ENCODE assay signal across 9 cellular contexts in genomic region chr2:18559531-18559930, GRCh38. TPM values are rescaled to one million over a fixed set of nuclear protein-coding genes. Genes with fewer than 3 reads are reported as not detected.
A peak's percentile ranks its signal among the peaks of the same experiment; 100 is the strongest.
DNase-seq lines count a peak whose midpoint lies in the region; ATAC-seq and TF ChIP-seq lines count a peak whose summit lies in the region.
"Had no signal": no experiment of that assay in that cellular context is flagged by ENCODE, and none has a peak within 500 bp of the region (broad histone marks: within the 10 kb centered on the region; RNA-seq: fewer than 3 reads in every experiment).

No MANE protein-coding gene starts in this region.

- H3K9me3 ChIP-seq in CD4-positive, alpha-beta T cell (ENCODE audit: control insufficient read depth, low read length): peaks cover 11% of the 10 kb centered on the region
- H3K9me3 ChIP-seq in body of pancreas (no peaks in the 10 kb centered on the region), lung (ENCODE audit: control insufficient read depth in 2 of 2, insufficient read depth in 1 of 2, low read length in 1 of 2) (no peaks in the 10 kb centered on the region), uterus (no peaks in the 10 kb centered on the region)

- H3K4me3 Mint-ChIP-seq in CD4-positive, alpha-beta T cell: peak overlapping the region; percentile 97

- in situ Hi-C loops in ACHN (cut with HindIII; ENCODE audit: low pct_ligation_motif_present, low pct_unique_long_range_greater_than_20kb, low sequenced_read_pairs): no loop called here

- peak overlapping the region; percentile 88 for H3K27ac ChIP-seq in CD4-positive, alpha-beta T cell (ENCODE audit: low read depth, low read length)
- H3K27ac ChIP-seq in body of pancreas (peak overlapping the region; percentile 84 to 97 (median 96)), lung (ENCODE audit: low read depth in 1 of 2, low read length in 1 of 2) (peak overlapping the region; percentile 99), uterus (peak overlapping the region; percentile 89 to 98)

- no peak for ATAC-seq in CD4-positive, alpha-beta T cell (ENCODE audit: poor library complexity)
- ATAC-seq in HG03342 (IDR thresholded peaks at IDR 0.05; ENCODE audit: unreplicated experiment) (peak; percentile 3), body of pancreas (no peak), lung (ENCODE audit: insufficient read depth, low FRiP score) (no peak), left lobe of liver (no peak)

- H3K4me1 ChIP-seq in body of pancreas: peaks cover 28% of the 10 kb centered on the region
- H3K4me1 ChIP-seq in lung (ENCODE audit: control insufficient read depth in 2 of 2, insufficient read depth in 2 of 2, low read length in 2 of 2): peaks cover 0 to 32% of the 10 kb centered on the region in 2 donors
- peaks cover 0 to 10% of the 10 kb centered on the region in 2 donors for H3K4me1 ChIP-seq in uterus

- H3K27me3 Mint-ChIP-seq in CD4-positive, alpha-beta T cell: no peaks in the 10 kb centered on the region

- no peak for TF ChIP-seq CTCF in CD4-positive, alpha-beta T cell (IDR thresholded peaks at IDR 0.05)
- TF ChIP-seq CTCF in body of pancreas (IDR thresholded peaks at IDR 0.05) (no peak), lung (IDR thresholded peaks at IDR 0.05; ENCODE audit: control extremely low read depth, extremely low read depth) (no peak), uterus (IDR thresholded peaks at IDR 0.05) (no peak)

- intact Hi-C loops in CD4-positive, alpha-beta T cell (cut with DNase I, micrococcal nuclease): loop anchor here in 1 of 2 experiments (10.0 kb wide), 1 partner anchor 1795 kb away; the partner anchor contains the start of gene PUM2
- intact Hi-C loops in body of pancreas (cut with DNase I) (no loop called here), uterus (cut with DNase I; ENCODE audit: low total_unique reads) (no loop called here)

- WGBS in body of pancreas, 2 donors: 1 to 4% methylated on average over 8 of the region's 8 CpGs
- WGBS in lung, 2 donors: 1 to 2% methylated on average over 8 of the region's 8 CpGs

- H3K27ac Mint-ChIP-seq in CD4-positive, alpha-beta T cell: peak overlapping the region; percentile 93

- H3K27me3 ChIP-seq in CD4-positive, alpha-beta T cell (ENCODE audit: control insufficient read depth, insufficient read depth, low read length): no peaks in the 10 kb centered on the region
- H3K27me3 ChIP-seq in body of pancreas (no peaks in the 10 kb centered on the region), lung (ENCODE audit: control insufficient read depth, insufficient read depth) (no peaks in the 10 kb centered on the region), uterus (no peaks in the 10 kb centered on the region)

- H3K4me1 Mint-ChIP-seq in CD4-positive, alpha-beta T cell (ENCODE audit: low read depth): peaks cover 62% of the 10 kb centered on the region

- peaks cover 63% of the 10 kb centered on the region for H3K36me3 Mint-ChIP-seq in CD4-positive, alpha-beta T cell (ENCODE audit: low read depth)

- POLR2A ChIA-PET in CD4-positive, alpha-beta T cell (lab: Charles Lee): interaction anchor here (0.8 to 2.9 kb wide), 12 partner anchors 11 to 1887 kb away, joined by 3 to 44 read pairs (median 6); partner anchors contain the start of genes LAPTM4A, RHOB and TTC32

- H3K36me3 ChIP-seq in body of pancreas (replicated peaks in 1 of 2; ENCODE audit: insufficient read depth in 1 of 2, low read depth in 2 of 2) (peaks cover 0 to 3% of the 10 kb centered on the region in 2 donors), lung (ENCODE audit: control insufficient read depth in 2 of 2, insufficient read depth in 2 of 2, low read length in 2 of 2) (peaks cover 5 to 7% of the 10 kb centered on the region in 2 donors), uterus (no peaks in the 10 kb centered on the region)

- H3K4me3 ChIP-seq in body of pancreas (peak overlapping the region; percentile 48 to 53), lung (peak overlapping the region; percentile 96), uterus (peak overlapping the region; percentile 62 to 87)

- TF ChIP-seq POLR2A in body of pancreas (IDR thresholded peaks at IDR 0.05) (no peak), uterus (IDR thresholded peaks at IDR 0.05) (no peak)

- H3K9me3 Mint-ChIP-seq in CD4-positive, alpha-beta T cell: no peaks in the 10 kb centered on the region

- peak in 3 of 10 experiments; percentile 1 to 4 (median 2) for DNase-seq in CD4-positive, alpha-beta T cell
- no peak for DNase-seq in body of pancreas
- DNase-seq in lung (ENCODE audit: low spot score): no peak
- no peak for DNase-seq in uterus
- no peak for DNase-seq in left lobe of liver (ENCODE audit: low spot score)
- DNase-seq in ACHN: no peak
- DNase-seq in NCI-H2029 (lab: John Stamatoyannopoulos, UW): no peak

- CTCF ChIA-PET in CD4-positive, alpha-beta T cell (lab: Charles Lee): no interaction called here

RNA-seq across cellular contexts. Expression of gene RDH14, which starts 0.9 kb away (rescaled TPM):
- total RNA-seq in CD4-positive, alpha-beta T cell: 10 to 100 TPM; 11.4 to 12.7 TPM
- total RNA-seq in body of pancreas (10 to 100 TPM; 11.9 to 18.4 TPM), lung (10 to 100 TPM; 20.8 to 26.9 TPM), uterus (10 to 100 TPM; 13.2 to 39.6 (median 25.6) TPM), left lobe of liver (12.5 TPM)
- 10 to 100 TPM; 15.6 to 18.1 TPM for polyA plus RNA-seq in lung

RNA-seq across cellular contexts. Expression of gene NT5C1B, which starts 29.8 kb away (rescaled TPM):
- not detected for total RNA-seq in CD4-positive, alpha-beta T cell
- total RNA-seq in body of pancreas (not detected), lung (not detected), uterus (not detected), left lobe of liver (not detected)
- polyA plus RNA-seq in lung: not detected
- total RNA-seq: HT1080 had no signal
